Comparison of ENCODE assay signal across 27 cellular contexts in genomic region chr20:46580613-46581012, GRCh38. TPM values are rescaled to one million over a fixed set of nuclear protein-coding genes. Genes with fewer than 3 reads are reported as not detected.
"Had no signal": no experiment of that assay in that cellular context is flagged by ENCODE, and none has a peak within 500 bp of the region (broad histone marks: within the 10 kb centered on the region; RNA-seq: fewer than 3 reads in every experiment).

No MANE protein-coding gene starts in this region.

- H3K27me3 ChIP-seq: adrenal gland, Peyer's patch had no signal

- H3K4me1 ChIP-seq: adrenal gland, Peyer's patch had no signal

- H3K4me3 ChIP-seq: adrenal gland, MG63, Peyer's patch had no signal

- ATAC-seq: activated CD8-positive, alpha-beta T cell treated with anti-CD3 and anti-CD28 coated beads, Interleukin-2, amount 10 ng/mL, durations not matched to agents 7 days and 5 days; WTC11 had no signal

- H3K36me3 ChIP-seq: adrenal gland, MG63, Peyer's patch had no signal

- DNase-seq: activated CD4-positive, alpha-beta T cell treated with anti-CD3 and anti-CD28 coated beads for 48 hours; activated CD4-positive, alpha-beta T cell treated with anti-CD3 and anti-CD28 coated beads, Interleukin-2, amount 50 U/mL, for 4 hours; activated CD4-positive, CD25-positive, alpha-beta regulatory T cell treated with anti-CD3 and anti-CD28 coated beads, Interleukin-2, amount 50 U/mL, for 72 hours; activated CD8-positive, alpha-beta memory T cell treated with anti-CD3 and anti-CD28 coated beads, Interleukin-2, amount 50 U/mL, for 48 hours; activated CD8-positive, alpha-beta T cell treated with anti-CD3 and anti-CD28 coated beads, Interleukin-2, amount 10 ng/mL, durations not matched to agents 7 days and 5 days; activated naive CD4-positive, alpha-beta T cell treated with anti-CD3 and anti-CD28 coated beads, Interleukin-2, amount 50 U/mL, for 16 hours; activated naive CD8-positive, alpha-beta T cell treated with anti-CD3 and anti-CD28 coated beads, Interleukin-2, amount 10 ng/mL, durations not matched to agents 7 days and 5 days; activated T-cell treated with anti-CD3 and anti-CD28 coated beads, Interleukin-2, amount 50 U/mL, for 1 hour; adrenal gland; anterior cingulate cortex; central memory CD4-positive, alpha-beta T cell; KG1; MG63; NCI-H1092 treated with DMSO at 0.1 percent for 48 hours; NCI-H1417 treated with DMSO at 0.1 percent for 48 hours; NCI-H1694; NCI-H2029; NCI-H2107; NCI-H2171 treated with DMSO at 0.1 percent for 48 hours; NCI-H226; NCI-H526 treated with DMSO at 0.1 percent for 48 hours; Peyer's patch; SHP77 treated with DMSO at 0.1 percent for 48 hours had no signal

- H3K27ac ChIP-seq: adrenal gland, Peyer's patch had no signal

RNA-seq across cellular contexts. Expression of gene OCSTAMP, which starts 30.2 kb away (rescaled TPM):
- total RNA-seq: activated CD8-positive, alpha-beta T cell treated with anti-CD3 and anti-CD28 coated beads, Interleukin-2, amount 10 ng/mL, durations not matched to agents 7 days and 5 days; activated naive CD8-positive, alpha-beta T cell treated with anti-CD3 and anti-CD28 coated beads, Interleukin-2, amount 10 ng/mL, durations not matched to agents 7 days and 5 days; adrenal gland; LHCN-M2; NCI-H460; Peyer's patch; SK-MEL-5; WTC11 had no signal
